Comparison of ENCODE assay signal across 8 cellular contexts in the genomic region with DNA sequence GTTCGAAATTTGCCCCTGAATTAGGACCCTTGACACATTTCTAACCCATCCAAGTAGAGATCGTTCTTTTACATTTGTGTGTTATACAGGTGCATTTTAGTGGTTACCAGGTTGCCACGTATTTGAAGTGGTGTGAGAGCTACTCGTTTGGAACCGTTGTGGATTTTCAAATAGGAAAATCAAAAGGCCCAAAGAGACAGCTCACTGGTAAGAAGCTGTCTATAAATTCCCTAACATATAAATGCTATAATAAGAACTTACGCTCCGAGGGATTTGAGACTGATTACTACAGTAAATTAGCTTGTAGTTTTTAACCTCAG. TPM values are rescaled to one million over a fixed set of nuclear protein-coding genes. Genes with fewer than 3 reads are reported as not detected.
DNase-seq lines count a peak whose midpoint lies in the region; ATAC-seq and TF ChIP-seq lines count a peak whose summit lies in the region.

No MANE protein-coding gene starts in this region.

- intact Hi-C loops in IMR-90 (cut with micrococcal nuclease), result loop anchor here (1.0 to 5.0 kb wide), 5 partner anchors 70 to 558 kb away; partner anchors contain the start of gene TRAF3IP2
- intact Hi-C loops in tibial artery (cut with DNase I; ENCODE audit: low total_unique reads), result loop anchor here (5.0 kb wide), 2 partner anchors 68 to 118 kb away; no protein-coding TSS in a partner anchor

- peak overlapping the region; percentile 96 for H3K4ac ChIP-seq in IMR-90 (ENCODE audit: low read depth, low read length)

- H2BK20ac ChIP-seq in IMR-90 (ENCODE audit: low read depth, low read length), result peak overlapping the region; percentile 73

- peaks cover 16% of the 10 kb centered on the region for H3K36me3 ChIP-seq in BLaER1
- no peaks in the 10 kb centered on the region for H3K36me3 ChIP-seq in IMR-90 (ENCODE audit: control insufficient read depth, insufficient read depth, low read length)
- no peaks in the 10 kb centered on the region for H3K36me3 ChIP-seq in tibial artery

- peak overlapping the region; percentile 100 for H3K27ac Mint-ChIP-seq in activated naive CD8-positive, alpha-beta T cell treated with anti-CD3 and anti-CD28 coated beads, Interleukin-2, amount 10 ng/mL, durations not matched to agents 7 days and 5 days

- H4K5ac ChIP-seq in IMR-90 (ENCODE audit: low read depth, low read length), result peak overlapping the region; percentile 76

- H3K4me1 ChIP-seq in BLaER1 (peaks cover 68% of the 10 kb centered on the region), IMR-90 (ENCODE audit: control insufficient read depth, insufficient read depth, low read length) (peaks cover 4% of the 10 kb centered on the region; the same call in 1 of the 2 replicates), tibial artery (peaks cover 0 to 48% (median 13%) of the 10 kb centered on the region in 4 donors)

- H3K27me3 Mint-ChIP-seq in activated naive CD8-positive, alpha-beta T cell treated with anti-CD3 and anti-CD28 coated beads, Interleukin-2, amount 10 ng/mL, durations not matched to agents 7 days and 5 days, result no peaks in the 10 kb centered on the region

- no CpG with 5 or more reads among the region's 7 CpGs for WGBS in IMR-90 (ENCODE audit: extremely low coverage in 2 of 2, insufficient read length in 1 of 2), 2 experiments

- peaks cover 16 to 43% of the 10 kb centered on the region in 2 experiments for H3K79me1 ChIP-seq in IMR-90 (ENCODE audit: low read depth in 1 of 2, low read length in 2 of 2)

- no peak for ATAC-seq in IMR-90 (ENCODE audit: low read depth)
- no peak for ATAC-seq in activated naive CD8-positive, alpha-beta T cell treated with anti-CD3 and anti-CD28 coated beads, Interleukin-2, amount 10 ng/mL, durations not matched to agents 7 days and 5 days (ENCODE audit: low read depth)
- ATAC-seq in HG03442 (IDR thresholded peaks at IDR 0.05; ENCODE audit: unreplicated experiment), result no peak
- no peak for ATAC-seq in HG02678 (IDR thresholded peaks at IDR 0.05; ENCODE audit: unreplicated experiment)

- H3K9ac ChIP-seq in BLaER1 (peak overlapping the region; percentile 90), IMR-90 (ENCODE audit: low read depth, low read length) (peak overlapping the region; percentile 64)

- peak overlapping the region; percentile 99 for H3K14ac ChIP-seq in IMR-90 (replicated peaks; ENCODE audit: low read depth, low read length)

- H3K9me3 Mint-ChIP-seq in activated naive CD8-positive, alpha-beta T cell treated with anti-CD3 and anti-CD28 coated beads, Interleukin-2, amount 10 ng/mL, durations not matched to agents 7 days and 5 days, result no peaks in the 10 kb centered on the region

- peak overlapping the region; percentile 98 for H4K91ac ChIP-seq in IMR-90 (ENCODE audit: insufficient read depth, low read depth, low read length)

- peak overlapping the region; percentile 86 for H3K18ac ChIP-seq in IMR-90 (ENCODE audit: low read depth, low read length)

- peak overlapping the region; percentile 94 for H3K4me3 ChIP-seq in BLaER1
- peak overlapping the region; percentile 88; the same call in 1 of the 2 replicates for H3K4me3 ChIP-seq in IMR-90 (ENCODE audit: insufficient read depth, low read depth, low read length)
- peak overlapping the region; percentile 62 to 99 for H3K4me3 ChIP-seq in tibial artery

- peak overlapping the region; percentile 95 for H3K23ac ChIP-seq in IMR-90 (ENCODE audit: low read depth, low read length)

- BruUV-seq in IMR-90 (replicated peaks; lab: Mats Ljungman, UMichigan), result no TSS peak

- H3K36me3 Mint-ChIP-seq in activated naive CD8-positive, alpha-beta T cell treated with anti-CD3 and anti-CD28 coated beads, Interleukin-2, amount 10 ng/mL, durations not matched to agents 7 days and 5 days, result peaks cover 5% of the 10 kb centered on the region

- dilution Hi-C loops in IMR-90 (cut with HindIII; ENCODE audit: low sequenced_read_pairs, unreplicated experiment), result no loop called here

- H3K9me3 ChIP-seq in BLaER1 (no peaks in the 10 kb centered on the region), IMR-90 (ENCODE audit: control insufficient read depth, insufficient read depth, low read length) (no peaks in the 10 kb centered on the region), tibial artery (no peaks in the 10 kb centered on the region)

- H2AK5ac ChIP-seq in IMR-90 (ENCODE audit: low read depth, low read length), result peak overlapping the region; percentile 53

- peak overlapping the region; percentile 96 for H3K4me3 Mint-ChIP-seq in activated naive CD8-positive, alpha-beta T cell treated with anti-CD3 and anti-CD28 coated beads, Interleukin-2, amount 10 ng/mL, durations not matched to agents 7 days and 5 days

- CTCF ChIA-PET in IMR-90 (lab: Yijun Ruan, JAX), result interaction anchor here (0.6 to 1.1 kb wide), 3 partner anchors 33 to 182 kb away, joined by 3 to 4 read pairs (median 3); no protein-coding TSS in a partner anchor

- H3K4me2 ChIP-seq in BLaER1, result peak overlapping the region; percentile 88
- H3K4me2 ChIP-seq in IMR-90 (ENCODE audit: low read depth, low read length), result peak overlapping the region; percentile 76

- POLR2A ChIA-PET in IMR-90 (lab: Charles Lee; ENCODE audit: unreplicated experiment), result interaction anchor here (0.6 to 1.2 kb wide), 4 partner anchors 22 to 142 kb away, joined by 3 read pairs; partner anchors contain the start of gene TRAF3IP2
- POLR2A ChIA-PET in activated naive CD8-positive, alpha-beta T cell treated with anti-CD3 and anti-CD28 coated beads, Interleukin-2, amount 10 ng/mL, durations not matched to agents 7 days and 5 days (lab: Charles Lee), result interaction anchor here (0.8 to 2.8 kb wide), 8 partner anchors 38 to 559 kb away, joined by 3 to 50 read pairs (median 5); partner anchors contain the start of gene GTF3C6

- H2AFZ ChIP-seq in IMR-90 (replicated peaks; ENCODE audit: low read length, poor library complexity), result peak overlapping the region; percentile 25

- peak overlapping the region; percentile 90 to 99 for H4K8ac ChIP-seq in IMR-90 (ENCODE audit: low read depth in 2 of 2, low read length in 2 of 2)

- TF ChIP-seq CTCF in IMR-90 (conservative IDR thresholded peaks at IDR 0.05; ENCODE audit: low read depth, low read length) (no peak), tibial artery (IDR thresholded peaks at IDR 0.05) (no peak)

- H2BK120ac ChIP-seq in IMR-90 (ENCODE audit: low read depth, low read length), result peak overlapping the region; percentile 94

- TF ChIP-seq RAD21 in IMR-90 (IDR thresholded peaks at IDR 0.05; ENCODE audit: low read length), result no peak

- peaks cover 29% of the 10 kb centered on the region for H4K20me1 ChIP-seq in BLaER1
- peaks cover 10% of the 10 kb centered on the region for H4K20me1 ChIP-seq in IMR-90 (ENCODE audit: insufficient read depth, low read length)

- H2AK9ac ChIP-seq in IMR-90 (replicated peaks; ENCODE audit: low read depth, low read length, poor library complexity), result peak overlapping the region; percentile 96

- H3K4me1 Mint-ChIP-seq in activated naive CD8-positive, alpha-beta T cell treated with anti-CD3 and anti-CD28 coated beads, Interleukin-2, amount 10 ng/mL, durations not matched to agents 7 days and 5 days, result peaks cover 43% of the 10 kb centered on the region

- H3K27me3 ChIP-seq in BLaER1 (no peaks in the 10 kb centered on the region), IMR-90 (ENCODE audit: control insufficient read depth, insufficient read depth, low read length) (no peaks in the 10 kb centered on the region), layer of hippocampus (ENCODE audit: control insufficient read depth, insufficient read depth, low read length) (no peaks in the 10 kb centered on the region), tibial artery (no peaks in the 10 kb centered on the region)

- no peak for TF ChIP-seq POLR2A in IMR-90 (IDR thresholded peaks at IDR 0.05; ENCODE audit: low read depth, low read length)

- in situ Hi-C loops in IMR-90 (cut with MboI; ENCODE audit: low sequenced_read_pairs), result no loop called here

- H3K27ac ChIP-seq in BLaER1 (peak overlapping the region; percentile 95), IMR-90 (ENCODE audit: insufficient read depth, low read length) (peak overlapping the region; percentile 83), layer of hippocampus (ENCODE audit: low read depth, low read length) (peak overlapping the region; percentile 98), tibial artery (peak overlapping the region; percentile 97 to 100)

- DNase-seq in IMR-90, result peak; percentile 11
- no peak for DNase-seq in activated naive CD8-positive, alpha-beta T cell treated with anti-CD3 and anti-CD28 coated beads, Interleukin-2, amount 10 ng/mL, durations not matched to agents 7 days and 5 days
- DNase-seq in tibial artery, result no peak
- no peak for DNase-seq in MV-4-11 (lab: John Stamatoyannopoulos, UW)

- H2BK5ac ChIP-seq in IMR-90 (ENCODE audit: low read depth, low read length, poor library complexity, severe bottlenecking), result peak overlapping the region; percentile 88

- H2BK15ac ChIP-seq in IMR-90 (ENCODE audit: low read depth, low read length), result peak overlapping the region; percentile 86

- peaks cover 12% of the 10 kb centered on the region; the same call in 1 of the 2 replicates for H3K9me1 ChIP-seq in IMR-90 (ENCODE audit: insufficient read depth, low read length)

- H3K56ac ChIP-seq in IMR-90 (ENCODE audit: extremely low read depth, insufficient read depth, low read length), result peak overlapping the region; percentile 99

TF ChIP-seq in IMR-90, 13 proteins besides CTCF, POLR2A, EP300 and RAD21 (continues in another document):
- TF ChIP-seq FOS (IDR thresholded peaks at IDR 0.05; ENCODE audit: low read depth, low read length) (no peak), ELK1 (IDR thresholded peaks at IDR 0.05; ENCODE audit: borderline replicate concordance, low read depth, low read length) (no peak), SMC3 (IDR thresholded peaks at IDR 0.05; ENCODE audit: low read depth, low read length) (no peak), MAFK (IDR thresholded peaks at IDR 0.05; ENCODE audit: low read depth, low read length) (no peak), MXI1 (IDR thresholded peaks at IDR 0.05; ENCODE audit: borderline replicate concordance, low read depth, low read length) (no peak)

RNA-seq across cellular contexts. Expression of gene REV3L, which starts 1.6 kb away (rescaled TPM):
- total RNA-seq in IMR-90 (2012; rRNA removed), result 15.4 and 24.4 TPM in 2 replicates
- polyA plus RNA-seq in IMR-90 (2012; rRNA removed), result 6.0 and 7.4 TPM in 2 replicates
- 1.4 and 3.2 TPM in 2 replicates for polyA plus RNA-seq in IMR-90 (2012; cell fraction: cytosol; rRNA removed)
- polyA plus RNA-seq in IMR-90 (2012; cell fraction: nucleus; rRNA removed; ENCODE audit: low replicate concordance), result 2.2 and 19.3 TPM in 2 replicates
- total RNA-seq in activated naive CD8-positive, alpha-beta T cell treated with anti-CD3 and anti-CD28 coated beads, Interleukin-2, amount 10 ng/mL, durations not matched to agents 7 days and 5 days, result 10 to 100 TPM; 20.1 to 23.0 TPM
